ENCODE assay signal across 31 cellular contexts in genomic region chr6:127966616-127967015, GRCh38.
A peak's percentile ranks its signal among the peaks of the same experiment; 100 is the strongest.
DNase-seq lines count a peak whose midpoint lies in the region; ATAC-seq, FAIRE-seq and TF ChIP-seq lines count a peak whose summit lies in the region.
"Had no signal": no experiment of that assay in that cellular context is flagged by ENCODE, and none has a peak within 500 bp of the region (broad histone marks: within the 10 kb centered on the region; RNA-seq: fewer than 3 reads in every experiment).

No MANE protein-coding gene starts in this region.

- CTCF ChIA-PET in activated CD4-positive, alpha-beta T cell treated with anti-CD3 and anti-CD28 coated beads, Interleukin-2, amount 10 ng/mL, durations not matched to agents 7 days and 5 days (lab: Charles Lee), result interaction anchor here (0.6 to 6.9 kb wide), 3 partner anchors 12 to 71 kb away, joined by 3 to 50 read pairs (median 4); no protein-coding TSS in a partner anchor
- CTCF ChIA-PET in activated CD4-positive, alpha-beta T cell treated with anti-CD3 and anti-CD28 coated beads for 36 hours (lab: Charles Lee), result interaction anchor here (0.8 kb wide), 1 partner anchor 231 kb away, joined by 3 read pairs; no protein-coding TSS in a partner anchor

- 100% methylated on average over 1 of the region's 1 CpG; no CpG with 5 or more reads in 1 of the 2 donors for WGBS in gastroesophageal sphincter (ENCODE audit: low coverage in 1 of 2), 2 donors

- peaks cover 33% of the 10 kb centered on the region for H3K36me3 Mint-ChIP-seq in activated CD4-positive, alpha-beta T cell treated with anti-CD3 and anti-CD28 coated beads, Interleukin-2, amount 10 ng/mL, durations not matched to agents 7 days and 5 days (ENCODE audit: low read depth)
- peaks cover 6% of the 10 kb centered on the region for H3K36me3 Mint-ChIP-seq in activated CD4-positive, alpha-beta T cell treated with anti-CD3 and anti-CD28 coated beads for 36 hours (ENCODE audit: low read depth)
- peaks cover 2% of the 10 kb centered on the region for H3K36me3 Mint-ChIP-seq in astrocyte (ENCODE audit: low read depth, unreplicated experiment)
- H3K36me3 Mint-ChIP-seq: CD8-positive, alpha-beta memory T cell had no signal

- H2AFZ ChIP-seq in astrocyte (ENCODE audit: low read depth, low read length) (no peak overlapping the region), Karpas-422 (ENCODE audit: low read length) (no peak overlapping the region)

- FAIRE-seq in HTR-8/SVneo (lab: Jason Lieb, UNC), result no peak
- FAIRE-seq in astrocyte (lab: Jason Lieb, UNC), result no peak
- FAIRE-seq: GM12878, H54, pancreas, RCC 7860 had no signal

- H3K4me1 ChIP-seq in astrocyte (ENCODE audit: insufficient read depth, low read length) (peaks cover under 1% of the 10 kb centered on the region), gastroesophageal sphincter (no peaks in the 10 kb centered on the region), Karpas-422 (ENCODE audit: low read length) (no peaks in the 10 kb centered on the region)
- H3K4me1 ChIP-seq: adrenal gland, esophagus squamous epithelium, pancreas, suprapubic skin, upper lobe of right lung had no signal

- no peak for ATAC-seq in activated CD4-positive, alpha-beta T cell treated with anti-CD3 and anti-CD28 coated beads for 36 hours
- ATAC-seq in gastroesophageal sphincter, result no peak
- ATAC-seq: GM12878, left cardiac atrium, pancreas, upper lobe of right lung had no signal

- no peak for TF ChIP-seq EP300 in gastroesophageal sphincter (IDR thresholded peaks at IDR 0.05)

- no peak for DNase-seq in activated CD4-positive, alpha-beta T cell treated with anti-CD3 and anti-CD28 coated beads, Interleukin-2, amount 10 ng/mL, durations not matched to agents 7 days and 5 days
- no peak for DNase-seq in activated CD4-positive, alpha-beta T cell treated with anti-CD3 and anti-CD28 coated beads for 36 hours
- peak; percentile 7 for DNase-seq in HTR-8/SVneo (ENCODE audit: insufficient read length, low spot score)
- DNase-seq in astrocyte (ENCODE audit: low read depth), result peak; percentile 37
- DNase-seq in non-pigmented ciliary epithelial cell (ENCODE audit: low read depth), result peak; percentile 31
- no peak for DNase-seq in Karpas-422
- no peak for DNase-seq in medulla oblongata (ENCODE audit: extremely low spot score)
- DNase-seq: 8988T; activated CD4-positive, alpha-beta T cell treated with anti-CD3 and anti-CD28 coated beads for 1 hour; activated gamma-delta T cell treated with Interleukin-2 at 50 U/mL for 16 hours; activated T-cell treated with anti-CD3 and anti-CD28 coated beads, Interleukin-2, amount 50 U/mL, for 24 hours; adrenal gland; CD8-positive, alpha-beta memory T cell; esophagus squamous epithelium; left cardiac atrium; NCI-H1417 treated with DMSO at 0.1 percent for 48 hours; NCI-H2029 treated with DMSO at 0.1 percent for 48 hours; nephron progenitor cell; pancreas; SHP77 treated with DMSO at 0.1 percent for 48 hours; stimulated activated naive CD4-positive, alpha-beta T cell treated with Interleukin-2 at 50 U/mL for 16 hours; upper lobe of right lung had no signal

- H3K27ac ChIP-seq in astrocyte (ENCODE audit: low read depth, low read length), result no peak overlapping the region
- no peak overlapping the region for H3K27ac ChIP-seq in gastroesophageal sphincter
- no peak overlapping the region for H3K27ac ChIP-seq in Karpas-422 (ENCODE audit: low read length)
- H3K27ac ChIP-seq: adrenal gland, esophagus squamous epithelium, KMS-11, pancreas, suprapubic skin, upper lobe of right lung had no signal

- H3K79me2 ChIP-seq in astrocyte (ENCODE audit: insufficient read depth, low read length) (no peaks in the 10 kb centered on the region), Karpas-422 (ENCODE audit: low read length) (no peaks in the 10 kb centered on the region)

- no peak overlapping the region for H3K4me3 Mint-ChIP-seq in activated CD4-positive, alpha-beta T cell treated with anti-CD3 and anti-CD28 coated beads, Interleukin-2, amount 10 ng/mL, durations not matched to agents 7 days and 5 days
- H3K4me3 Mint-ChIP-seq in activated CD4-positive, alpha-beta T cell treated with anti-CD3 and anti-CD28 coated beads for 36 hours, result no peak overlapping the region
- H3K4me3 Mint-ChIP-seq in astrocyte (ENCODE audit: unreplicated experiment), result no peak overlapping the region
- H3K4me3 Mint-ChIP-seq: activated T-cell treated with anti-CD3 and anti-CD28 coated beads, Interleukin-2, amount 50 U/mL, for 24 hours; B cell; brain; nephron progenitor cell had no signal

- H3K9ac ChIP-seq in astrocyte (ENCODE audit: low read length), result no peak overlapping the region
- no peak overlapping the region for H3K9ac ChIP-seq in Karpas-422 (ENCODE audit: low read length)
- H3K9ac ChIP-seq: KMS-11 had no signal

- H3K4me2 ChIP-seq in astrocyte (ENCODE audit: low read length) (no peak overlapping the region), Karpas-422 (ENCODE audit: low read depth, low read length, poor library complexity, severe bottlenecking) (no peak overlapping the region)
- H3K4me2 ChIP-seq: KMS-11, smooth muscle cell had no signal

- no peak overlapping the region for H3K4me3 ChIP-seq in astrocyte (ENCODE audit: insufficient read depth, low read depth, low read length)
- H3K4me3 ChIP-seq in gastroesophageal sphincter, result no peak overlapping the region
- no peak overlapping the region for H3K4me3 ChIP-seq in Karpas-422 (ENCODE audit: low read length)
- H3K4me3 ChIP-seq: adrenal gland, esophagus squamous epithelium, GM12878, pancreas, smooth muscle cell, suprapubic skin, upper lobe of right lung had no signal

- H3K9me2 ChIP-seq in Karpas-422 (replicated peaks; ENCODE audit: insufficient read depth, low read length), result no peaks in the 10 kb centered on the region

- peak overlapping the region; percentile 89 for H3K27ac Mint-ChIP-seq in activated CD4-positive, alpha-beta T cell treated with anti-CD3 and anti-CD28 coated beads, Interleukin-2, amount 10 ng/mL, durations not matched to agents 7 days and 5 days
- no peak overlapping the region for H3K27ac Mint-ChIP-seq in activated CD4-positive, alpha-beta T cell treated with anti-CD3 and anti-CD28 coated beads for 36 hours
- H3K27ac Mint-ChIP-seq in astrocyte (ENCODE audit: unreplicated experiment), result no peak overlapping the region
- H3K27ac Mint-ChIP-seq: activated T-cell treated with anti-CD3 and anti-CD28 coated beads, Interleukin-2, amount 50 U/mL, for 24 hours; B cell; brain; nephron progenitor cell had no signal

- no peaks in the 10 kb centered on the region for H4K20me1 ChIP-seq in astrocyte (ENCODE audit: insufficient read depth, low read length)
- no peaks in the 10 kb centered on the region for H4K20me1 ChIP-seq in Karpas-422 (ENCODE audit: insufficient read depth, low read depth, low read length)

- no peaks in the 10 kb centered on the region for H3K27me3 Mint-ChIP-seq in activated CD4-positive, alpha-beta T cell treated with anti-CD3 and anti-CD28 coated beads, Interleukin-2, amount 10 ng/mL, durations not matched to agents 7 days and 5 days
- no peaks in the 10 kb centered on the region for H3K27me3 Mint-ChIP-seq in activated CD4-positive, alpha-beta T cell treated with anti-CD3 and anti-CD28 coated beads for 36 hours
- no peaks in the 10 kb centered on the region for H3K27me3 Mint-ChIP-seq in astrocyte (ENCODE audit: low read depth, unreplicated experiment)
- H3K27me3 Mint-ChIP-seq: activated T-cell treated with anti-CD3 and anti-CD28 coated beads, Interleukin-2, amount 50 U/mL, for 24 hours; B cell; brain; CD8-positive, alpha-beta memory T cell had no signal

- intact Hi-C loops in activated CD4-positive, alpha-beta T cell treated with anti-CD3 and anti-CD28 coated beads for 36 hours (cut with DNase I, micrococcal nuclease), result no loop called here

- POLR2A ChIA-PET in activated CD4-positive, alpha-beta T cell treated with anti-CD3 and anti-CD28 coated beads, Interleukin-2, amount 10 ng/mL, durations not matched to agents 7 days and 5 days (lab: Charles Lee), result no interaction called here
- POLR2A ChIA-PET in activated CD4-positive, alpha-beta T cell treated with anti-CD3 and anti-CD28 coated beads for 36 hours (lab: Charles Lee), result no interaction called here

- H3K27me3 ChIP-seq in astrocyte (ENCODE audit: insufficient read depth, low read length), result no peaks in the 10 kb centered on the region
- no peaks in the 10 kb centered on the region for H3K27me3 ChIP-seq in gastroesophageal sphincter
- no peaks in the 10 kb centered on the region for H3K27me3 ChIP-seq in Karpas-422 (ENCODE audit: low read length)
- H3K27me3 ChIP-seq: adrenal gland, esophagus squamous epithelium, pancreas, suprapubic skin, upper lobe of right lung had no signal

- TF ChIP-seq POLR2A in gastroesophageal sphincter (IDR thresholded peaks at IDR 0.05), result no peak

- peaks cover 48% of the 10 kb centered on the region for H3K4me1 Mint-ChIP-seq in activated CD4-positive, alpha-beta T cell treated with anti-CD3 and anti-CD28 coated beads, Interleukin-2, amount 10 ng/mL, durations not matched to agents 7 days and 5 days
- peaks cover 29% of the 10 kb centered on the region for H3K4me1 Mint-ChIP-seq in activated CD4-positive, alpha-beta T cell treated with anti-CD3 and anti-CD28 coated beads for 36 hours
- peaks cover 3% of the 10 kb centered on the region for H3K4me1 Mint-ChIP-seq in astrocyte (ENCODE audit: low read depth, unreplicated experiment)
- H3K4me1 Mint-ChIP-seq: B cell, brain, nephron progenitor cell had no signal

- TF ChIP-seq CTCF in astrocyte (IDR thresholded peaks at IDR 0.05; ENCODE audit: insufficient read depth, low read depth, low read length) (no peak), gastroesophageal sphincter (IDR thresholded peaks at IDR 0.05) (no peak)

- H3K9me3 ChIP-seq in astrocyte (ENCODE audit: insufficient read depth, low read depth, low read length), result no peaks in the 10 kb centered on the region
- H3K9me3 ChIP-seq in gastroesophageal sphincter, result no peaks in the 10 kb centered on the region
- no peaks in the 10 kb centered on the region; the same call in 1 of the 2 replicates for H3K9me3 ChIP-seq in Karpas-422 (ENCODE audit: low read length)
- H3K9me3 ChIP-seq: adrenal gland, esophagus squamous epithelium, pancreas, suprapubic skin, upper lobe of right lung had no signal

- H3K9me3 Mint-ChIP-seq in activated CD4-positive, alpha-beta T cell treated with anti-CD3 and anti-CD28 coated beads, Interleukin-2, amount 10 ng/mL, durations not matched to agents 7 days and 5 days, result peaks cover 28% of the 10 kb centered on the region
- H3K9me3 Mint-ChIP-seq in activated CD4-positive, alpha-beta T cell treated with anti-CD3 and anti-CD28 coated beads for 36 hours (ENCODE audit: low read depth), result peaks cover 8% of the 10 kb centered on the region
- H3K9me3 Mint-ChIP-seq in astrocyte (ENCODE audit: unreplicated experiment), result no peaks in the 10 kb centered on the region
- H3K9me3 Mint-ChIP-seq: CD8-positive, alpha-beta memory T cell; nephron progenitor cell had no signal

- H3K36me3 ChIP-seq in astrocyte (ENCODE audit: insufficient read depth, low read length), result peaks cover 6% of the 10 kb centered on the region
- H3K36me3 ChIP-seq in gastroesophageal sphincter, result peaks cover 0 to 27% of the 10 kb centered on the region in 2 donors
- no peaks in the 10 kb centered on the region for H3K36me3 ChIP-seq in Karpas-422 (ENCODE audit: insufficient read depth, low read length)
- H3K36me3 ChIP-seq: adrenal gland, upper lobe of right lung had no signal

Comparison
In these comparisons a context has a peak if more than half of its experiments do, and no peak if none do; other contexts are left out.
1. DNase-seq: peak in HTR-8/SVneo (single experiment), astrocyte (single experiment) and non-pigmented ciliary epithelial cell (single experiment); none in activated CD4-positive, alpha-beta T cell treated with anti-CD3 and anti-CD28 coated beads, Interleukin-2, amount 10 ng/mL, durations not matched to agents 7 days and 5 days (single experiment), activated CD4-positive, alpha-beta T cell treated with anti-CD3 and anti-CD28 coated beads for 36 hours (single experiment), Karpas-422 (single experiment) and medulla oblongata (single experiment).